ENCODE assay signal across 15 cellular contexts in genomic region chr1:53943490-53944043, GRCh38.
DNase-seq lines count a peak whose midpoint lies in the region; ATAC-seq and TF ChIP-seq lines count a peak whose summit lies in the region.
"Had no signal": no experiment of that assay in that cellular context is flagged by ENCODE, and none has a peak within 500 bp of the region (broad histone marks: within the 10 kb centered on the region; RNA-seq: fewer than 3 reads in every experiment).

No MANE protein-coding gene starts in this region.

- peaks cover 36% of the 10 kb centered on the region for H3K36me3 Mint-ChIP-seq in activated naive CD4-positive, alpha-beta T cell treated with anti-CD3 and anti-CD28 coated beads, Interleukin-2, amount 10 ng/mL, durations not matched to agents 7 days and 5 days
- peaks cover 18% of the 10 kb centered on the region for H3K36me3 Mint-ChIP-seq in central memory CD8-positive, alpha-beta T cell (ENCODE audit: insufficient read depth)
- H3K36me3 Mint-ChIP-seq in stimulated activated effector memory CD8-positive, alpha-beta T cell treated with anti-CD3 and anti-CD28 coated beads, Interleukin-12 subunit alpha, Interleukin-12 subunit beta, amount 100 ng/mL, for 72 hours: peaks cover 57% of the 10 kb centered on the region

- H3F3A ChIP-seq in SU-DHL-6 (ENCODE audit: insufficient read depth): peaks cover 14% of the 10 kb centered on the region; the same call in 1 of the 2 replicates

- H3K79me2 ChIP-seq in SU-DHL-6 (ENCODE audit: insufficient read depth, low read length): peaks cover 45% of the 10 kb centered on the region

- peak overlapping the region; percentile 85 for H3K4me2 ChIP-seq in SU-DHL-6 (ENCODE audit: low read depth, low read length, poor library complexity, severe bottlenecking)

- peak overlapping the region; percentile 49 for H3K27ac Mint-ChIP-seq in activated naive CD4-positive, alpha-beta T cell treated with anti-CD3 and anti-CD28 coated beads, Interleukin-2, amount 10 ng/mL, durations not matched to agents 7 days and 5 days
- peak overlapping the region; percentile 47 for H3K27ac Mint-ChIP-seq in central memory CD8-positive, alpha-beta T cell (ENCODE audit: low read depth)
- peak overlapping the region; percentile 52 for H3K27ac Mint-ChIP-seq in stimulated activated effector memory CD8-positive, alpha-beta T cell treated with anti-CD3 and anti-CD28 coated beads, Interleukin-12 subunit alpha, Interleukin-12 subunit beta, amount 100 ng/mL, for 72 hours

- H3K9me3 Mint-ChIP-seq in activated naive CD4-positive, alpha-beta T cell treated with anti-CD3 and anti-CD28 coated beads, Interleukin-2, amount 10 ng/mL, durations not matched to agents 7 days and 5 days: no peaks in the 10 kb centered on the region
- no peaks in the 10 kb centered on the region for H3K9me3 Mint-ChIP-seq in central memory CD8-positive, alpha-beta T cell
- no peaks in the 10 kb centered on the region for H3K9me3 Mint-ChIP-seq in stimulated activated effector memory CD8-positive, alpha-beta T cell treated with anti-CD3 and anti-CD28 coated beads, Interleukin-12 subunit alpha, Interleukin-12 subunit beta, amount 100 ng/mL, for 72 hours

- H3K4me1 Mint-ChIP-seq in activated naive CD4-positive, alpha-beta T cell treated with anti-CD3 and anti-CD28 coated beads, Interleukin-2, amount 10 ng/mL, durations not matched to agents 7 days and 5 days: peaks cover 64% of the 10 kb centered on the region
- peaks cover 52% of the 10 kb centered on the region for H3K4me1 Mint-ChIP-seq in central memory CD8-positive, alpha-beta T cell
- H3K4me1 Mint-ChIP-seq in stimulated activated effector memory CD8-positive, alpha-beta T cell treated with anti-CD3 and anti-CD28 coated beads, Interleukin-12 subunit alpha, Interleukin-12 subunit beta, amount 100 ng/mL, for 72 hours: peaks cover 52% of the 10 kb centered on the region

- no peak overlapping the region for H2AFZ ChIP-seq in SU-DHL-6 (ENCODE audit: low read depth, low read length, severe bottlenecking)

- H3K4me3 Mint-ChIP-seq in activated naive CD4-positive, alpha-beta T cell treated with anti-CD3 and anti-CD28 coated beads, Interleukin-2, amount 10 ng/mL, durations not matched to agents 7 days and 5 days: peak overlapping the region; percentile 97
- H3K4me3 Mint-ChIP-seq in central memory CD8-positive, alpha-beta T cell: peak overlapping the region; percentile 87
- peak overlapping the region; percentile 98 for H3K4me3 Mint-ChIP-seq in stimulated activated effector memory CD8-positive, alpha-beta T cell treated with anti-CD3 and anti-CD28 coated beads, Interleukin-12 subunit alpha, Interleukin-12 subunit beta, amount 100 ng/mL, for 72 hours

- DNase-seq in activated naive CD4-positive, alpha-beta T cell treated with anti-CD3 and anti-CD28 coated beads, Interleukin-2, amount 10 ng/mL, durations not matched to agents 7 days and 5 days: no peak
- no peak for DNase-seq in activated naive CD4-positive, alpha-beta T cell treated with Interleukin-2 at 50 U/mL for 16 hours
- no peak for DNase-seq in central memory CD8-positive, alpha-beta T cell (ENCODE audit: low spot score in 2 of 2)
- DNase-seq in stimulated activated effector memory CD8-positive, alpha-beta T cell treated with anti-CD3 and anti-CD28 coated beads, Interleukin-12 subunit alpha, Interleukin-12 subunit beta, amount 100 ng/mL, for 72 hours (ENCODE audit: low spot score in 2 of 2): no peak
- DNase-seq in NCI-H187 (lab: John Stamatoyannopoulos, UW): no peak
- DNase-seq in D341Med (ENCODE audit: low spot score): no peak
- DNase-seq: activated CD4-positive, alpha-beta T cell treated with anti-CD3 and anti-CD28 coated beads, Interleukin-2, amount 50 U/mL, for 4 hours; kidney glomerular epithelial cell; NCI-H345; OCI-M1; stimulated activated CD4-positive, alpha-beta T cell treated with anti-CD3 and anti-CD28 coated beads, Interleukin-2, amount 100 ng/mL, for 24 hours; stimulated activated CD8-positive, alpha-beta memory T cell treated with anti-CD3 and anti-CD28 coated beads, Interleukin-4, amount 100 ng/mL, for 48 hours had no signal

- no peaks in the 10 kb centered on the region for H3K9me2 ChIP-seq in SU-DHL-6 (replicated peaks; ENCODE audit: insufficient read depth, low read length)

- no peaks in the 10 kb centered on the region for H3K27me3 Mint-ChIP-seq in activated naive CD4-positive, alpha-beta T cell treated with anti-CD3 and anti-CD28 coated beads, Interleukin-2, amount 10 ng/mL, durations not matched to agents 7 days and 5 days
- H3K27me3 Mint-ChIP-seq in central memory CD8-positive, alpha-beta T cell: no peaks in the 10 kb centered on the region

- peaks cover 6% of the 10 kb centered on the region; the same call in 1 of the 2 replicates for H3K36me3 ChIP-seq in SU-DHL-6 (ENCODE audit: low read length)
- H3K36me3 ChIP-seq: upper lobe of left lung had no signal

- ATAC-seq in central memory CD8-positive, alpha-beta T cell (replicated peaks; ENCODE audit: extremely low read depth, poor library complexity, severe bottlenecking): no peak
- no peak for ATAC-seq in stimulated activated effector memory CD8-positive, alpha-beta T cell treated with anti-CD3 and anti-CD28 coated beads, Interleukin-12 subunit alpha, Interleukin-12 subunit beta, amount 100 ng/mL, for 72 hours
- ATAC-seq in GM21526 (IDR thresholded peaks at IDR 0.05; ENCODE audit: low FRiP score, unreplicated experiment): no peak

- no peak for TF ChIP-seq CTCF in SU-DHL-6 (IDR thresholded peaks at IDR 0.05; ENCODE audit: insufficient read depth, low read length, poor library complexity, severe bottlenecking)

- no peak overlapping the region for H3K27ac ChIP-seq in SU-DHL-6 (ENCODE audit: low read depth, low read length)

- CTCF ChIA-PET in activated naive CD4-positive, alpha-beta T cell treated with anti-CD3 and anti-CD28 coated beads, Interleukin-2, amount 10 ng/mL, durations not matched to agents 7 days and 5 days (lab: Charles Lee): no interaction called here

- no peaks in the 10 kb centered on the region for H3K27me3 ChIP-seq in SU-DHL-6 (ENCODE audit: low read length)
- H3K27me3 ChIP-seq: upper lobe of left lung had no signal

- no peak overlapping the region for H3K9ac ChIP-seq in SU-DHL-6 (ENCODE audit: low read length)

- H3K4me3 ChIP-seq in SU-DHL-6 (ENCODE audit: insufficient read depth, low read length, poor library complexity, severe bottlenecking): no peak overlapping the region

- no peaks in the 10 kb centered on the region for H3K9me3 ChIP-seq in SU-DHL-6 (ENCODE audit: insufficient read depth, low read length)
- H3K9me3 ChIP-seq: upper lobe of left lung had no signal

- no peaks in the 10 kb centered on the region for H4K20me1 ChIP-seq in SU-DHL-6 (ENCODE audit: low read depth, low read length)
